19 cellular contexts compared by ENCODE assay signal in the genomic region with DNA sequence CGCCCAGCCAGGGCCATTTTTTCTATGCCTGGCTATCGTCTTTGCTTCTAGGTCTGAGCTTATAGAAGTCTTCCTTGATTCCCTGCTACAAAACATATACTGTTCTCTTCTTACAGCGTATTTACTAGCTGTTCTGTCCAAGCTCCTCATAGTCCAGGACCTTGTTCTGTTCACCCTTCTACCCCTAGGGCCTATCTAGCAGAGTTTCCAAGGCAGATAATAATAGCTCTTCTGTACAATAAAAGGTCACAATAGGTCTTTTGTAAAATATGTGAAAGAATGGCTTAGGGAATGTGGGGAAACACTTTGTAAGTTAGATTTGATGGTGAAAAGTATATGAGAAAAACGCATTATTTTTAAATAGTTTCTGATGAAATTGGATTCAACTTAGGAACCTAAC.
"Had no signal": no experiment of that assay in that cellular context is flagged by ENCODE, and none has a peak within 500 bp of the region (broad histone marks: within the 10 kb centered on the region; RNA-seq: fewer than 3 reads in every experiment).

No MANE protein-coding gene starts in this region.

- H3K4me1 ChIP-seq: thyroid gland had no signal

- H3K4me3 ChIP-seq: esophagus muscularis mucosa, mucosa of descending colon, skin epidermis, thyroid gland, upper lobe of left lung had no signal

- H3K27ac ChIP-seq: skin epidermis, thyroid gland, upper lobe of left lung, WERI-Rb-1 had no signal

- H3K9me3 ChIP-seq: esophagus muscularis mucosa, mucosa of descending colon, thyroid gland, upper lobe of left lung had no signal

- H3K27me3 ChIP-seq: esophagus muscularis mucosa, thyroid gland, upper lobe of left lung had no signal

- DNase-seq: activated CD4-positive, alpha-beta T cell treated with anti-CD3 and anti-CD28 coated beads for 48 hours; activated CD4-positive, alpha-beta T cell treated with anti-CD3 and anti-CD28 coated beads, Interleukin-2, amount 50 U/mL, for 48 hours; activated CD8-positive, alpha-beta memory T cell treated with anti-CD3 and anti-CD28 coated beads for 24 hours; activated gamma-delta T cell; activated naive CD4-positive, alpha-beta T cell treated with anti-CD3 and anti-CD28 coated beads, Interleukin-2, amount 50 U/mL, for 16 hours; amniotic stem cell; effector CD4-positive, alpha-beta T cell; glutamatergic neuron; kidney; mucosa of descending colon; stimulated activated CD4-positive, alpha-beta T cell treated with anti-CD3 and anti-CD28 coated beads, Interleukin-12 subunit alpha, Interleukin-12 subunit beta, amount 100 ng/mL, for 4 hours; stimulated activated CD4-positive, alpha-beta T cell treated with anti-CD3 and anti-CD28 coated beads, Interleukin-4, amount 100 ng/mL, for 1 hour; stimulated activated naive CD8-positive, alpha-beta T cell treated with anti-CD3 and anti-CD28 coated beads, Interleukin-15, Interleukin-2, amounts not matched to agents 100 U/mL and 50 U/mL, for 24 hours; T-helper 1 cell; thyroid gland; upper lobe of left lung; WERI-Rb-1 had no signal

- H3K36me3 ChIP-seq: thyroid gland, upper lobe of left lung, WERI-Rb-1 had no signal
